Comparison of ENCODE assay signal across 1 cellular context in the genomic region with DNA sequence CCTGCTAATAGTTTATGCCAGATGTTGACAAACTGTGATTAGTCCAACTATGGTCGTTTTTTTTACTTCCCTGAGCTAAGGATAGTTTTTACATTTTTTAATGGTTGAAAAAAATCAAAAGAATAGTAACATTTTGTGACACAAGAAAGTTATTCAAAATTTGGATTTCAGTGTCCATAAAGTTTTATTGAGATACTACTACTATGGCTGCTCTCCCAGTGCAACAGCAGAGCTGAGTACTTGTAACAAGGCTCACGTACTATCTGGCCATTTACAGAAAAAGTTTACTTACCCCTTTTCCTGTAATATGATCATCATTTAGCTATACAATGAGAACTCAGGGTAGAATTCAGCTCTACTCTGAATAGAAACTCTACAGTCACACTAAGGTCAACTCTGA.
A peak's percentile ranks its signal among the peaks of the same experiment; 100 is the strongest.
TF ChIP-seq lines count a peak whose summit lies in the region.

No MANE protein-coding gene starts in this region.

TF ChIP-seq in GM12878, 131 proteins besides CTCF, POLR2A, EP300 and RAD21:
- TF ChIP-seq, protein P1, sequence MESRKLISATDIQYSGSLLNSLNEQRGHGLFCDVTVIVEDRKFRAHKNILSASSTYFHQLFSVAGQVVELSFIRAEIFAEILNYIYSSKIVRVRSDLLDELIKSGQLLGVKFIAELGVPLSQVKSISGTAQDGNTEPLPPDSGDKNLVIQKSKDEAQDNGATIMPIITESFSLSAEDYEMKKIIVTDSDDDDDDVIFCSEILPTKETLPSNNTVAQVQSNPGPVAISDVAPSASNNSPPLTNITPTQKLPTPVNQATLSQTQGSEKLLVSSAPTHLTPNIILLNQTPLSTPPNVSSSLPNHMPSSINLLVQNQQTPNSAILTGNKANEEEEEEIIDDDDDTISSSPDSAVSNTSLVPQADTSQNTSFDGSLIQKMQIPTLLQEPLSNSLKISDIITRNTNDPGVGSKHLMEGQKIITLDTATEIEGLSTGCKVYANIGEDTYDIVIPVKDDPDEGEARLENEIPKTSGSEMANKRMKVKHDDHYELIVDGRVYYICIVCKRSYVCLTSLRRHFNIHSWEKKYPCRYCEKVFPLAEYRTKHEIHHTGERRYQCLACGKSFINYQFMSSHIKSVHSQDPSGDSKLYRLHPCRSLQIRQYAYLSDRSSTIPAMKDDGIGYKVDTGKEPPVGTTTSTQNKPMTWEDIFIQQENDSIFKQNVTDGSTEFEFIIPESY (IDR thresholded peaks at IDR 0.05): no peak
- TF ChIP-seq ZBTB40 (IDR thresholded peaks at IDR 0.05; ENCODE audit: borderline replicate concordance): peak; percentile 40
